In the genomic region with DNA sequence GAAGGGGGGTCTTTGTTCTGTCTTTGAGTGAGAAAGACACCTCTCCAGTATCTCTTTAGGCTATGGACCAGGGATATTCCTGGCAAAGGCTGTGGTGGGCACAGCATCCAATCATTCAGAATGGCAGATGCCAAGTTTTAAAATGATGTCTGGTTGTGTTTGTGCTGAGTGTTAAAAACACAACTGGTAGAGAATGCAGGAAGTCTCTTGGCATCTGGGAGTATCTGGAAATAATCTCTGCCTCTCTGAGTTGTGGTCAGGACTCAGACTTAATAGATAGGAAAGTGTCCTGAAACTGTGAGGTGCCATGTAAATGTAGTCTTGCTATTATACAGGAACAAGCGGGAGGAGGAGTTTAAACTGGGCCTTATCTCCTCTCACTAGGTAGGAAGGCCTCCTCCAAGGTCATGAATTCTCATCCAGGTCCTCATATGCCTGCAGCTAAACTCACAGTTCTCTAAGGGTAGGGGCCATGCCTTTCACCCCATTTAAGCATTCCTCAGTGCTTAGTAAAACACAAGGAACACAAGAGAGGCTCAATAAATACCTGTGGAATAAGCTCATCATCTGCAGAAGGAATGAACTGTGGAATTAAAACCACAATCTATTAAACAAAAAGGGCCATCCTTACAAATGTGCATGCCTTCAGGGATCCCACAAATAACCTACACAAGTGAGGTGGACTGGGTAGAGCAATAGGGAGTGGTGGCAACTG, we compare ENCODE assay signal across 14 cellular contexts.
DNase-seq lines count a peak whose midpoint lies in the region; ATAC-seq and TF ChIP-seq lines count a peak whose summit lies in the region.
"Had no signal": no experiment of that assay in that cellular context is flagged by ENCODE, and none has a peak within 500 bp of the region (broad histone marks: within the 10 kb centered on the region; RNA-seq: fewer than 3 reads in every experiment).

No MANE protein-coding gene starts in this region.

- POLR2A ChIA-PET in PC-3 (lab: Charles Lee; ENCODE audit: unreplicated experiment) = no interaction called here
- POLR2A ChIA-PET in naive thymus-derived CD8-positive, alpha-beta T cell (lab: Charles Lee) = no interaction called here

- ATAC-seq in PC-3 = peak; percentile 79
- no peak for ATAC-seq in HG03460 (IDR thresholded peaks at IDR 0.05; ENCODE audit: unreplicated experiment)
- ATAC-seq in HG03196 (IDR thresholded peaks at IDR 0.05; ENCODE audit: unreplicated experiment) = no peak
- no peak for ATAC-seq in naive thymus-derived CD8-positive, alpha-beta T cell
- no peak for ATAC-seq in effector memory CD8-positive, alpha-beta T cell (replicated peaks)
- ATAC-seq: esophagus mucosa had no signal

- peaks cover 0 to 12% (median 0%) of the 10 kb centered on the region in 5 donors for H3K27me3 Mint-ChIP-seq in naive thymus-derived CD8-positive, alpha-beta T cell
- no peaks in the 10 kb centered on the region for H3K27me3 Mint-ChIP-seq in effector memory CD8-positive, alpha-beta T cell

- H3K27ac ChIP-seq in PC-3 (ENCODE audit: low read length) (peak overlapping the region; percentile 97), epithelial cell of prostate (peak overlapping the region; percentile 79), osteoblast (ENCODE audit: low read depth, low read length) (peak overlapping the region; percentile 39)
- H3K27ac ChIP-seq: pancreas, WERI-Rb-1 had no signal

- peaks cover 71% of the 10 kb centered on the region for H3K4me1 ChIP-seq in PC-3 (ENCODE audit: insufficient read depth, low read length)
- H3K4me1 ChIP-seq in osteoblast (ENCODE audit: insufficient read depth, low read length) = peaks cover 22% of the 10 kb centered on the region
- H3K4me1 ChIP-seq: pancreas had no signal

- H3K9me3 ChIP-seq in PC-3 (ENCODE audit: low read length) (no peaks in the 10 kb centered on the region), osteoblast (ENCODE audit: low read depth, low read length) (no peaks in the 10 kb centered on the region)
- H3K9me3 ChIP-seq: pancreas had no signal

- H3K4me2 ChIP-seq in PC-3 (ENCODE audit: low read length) (peak overlapping the region; percentile 80), osteoblast (ENCODE audit: insufficient read depth, low read length) (peak overlapping the region; percentile 36)

- TSS peak; percentile 92 for BruUV-seq in PC-3 (replicated peaks; lab: Mats Ljungman, UMichigan)

- no peaks in the 10 kb centered on the region for H3K36me3 Mint-ChIP-seq in naive thymus-derived CD8-positive, alpha-beta T cell
- H3K36me3 Mint-ChIP-seq in effector memory CD8-positive, alpha-beta T cell (ENCODE audit: insufficient read depth) = no peaks in the 10 kb centered on the region

- no peaks in the 10 kb centered on the region for H3K79me2 ChIP-seq in PC-3 (ENCODE audit: low read length)
- no peaks in the 10 kb centered on the region for H3K79me2 ChIP-seq in osteoblast (ENCODE audit: insufficient read depth, low read length)

- H3K4me3 Mint-ChIP-seq in naive thymus-derived CD8-positive, alpha-beta T cell = no peak overlapping the region
- no peak overlapping the region for H3K4me3 Mint-ChIP-seq in effector memory CD8-positive, alpha-beta T cell

- H3K27ac Mint-ChIP-seq in naive thymus-derived CD8-positive, alpha-beta T cell = no peak overlapping the region
- no peak overlapping the region for H3K27ac Mint-ChIP-seq in effector memory CD8-positive, alpha-beta T cell

- H3K9me3 Mint-ChIP-seq in naive thymus-derived CD8-positive, alpha-beta T cell = peaks cover 0 to 8% (median 4%) of the 10 kb centered on the region in 9 donors
- peaks cover 6 to 9% of the 10 kb centered on the region in 2 donors for H3K9me3 Mint-ChIP-seq in effector memory CD8-positive, alpha-beta T cell

- DNase-seq in Daoy (ENCODE audit: low read depth) (peak; percentile 76), PC-3 (peak; percentile 91), epithelial cell of prostate (ENCODE audit: low read depth, low spot score) (peak; percentile 60), osteoblast (ENCODE audit: insufficient read length, low spot score, missing footprints) (no peak)
- no peak for DNase-seq in naive thymus-derived CD8-positive, alpha-beta T cell
- no peak for DNase-seq in effector memory CD8-positive, alpha-beta T cell
- DNase-seq: activated T-cell treated with anti-CD3 and anti-CD28 coated beads, Interleukin-2, amount 50 U/mL, for 1 hour; caudate nucleus; NCI-H446; pancreas had no signal

- H4K20me1 ChIP-seq in PC-3 (ENCODE audit: low read length) = no peaks in the 10 kb centered on the region
- H4K20me1 ChIP-seq in osteoblast (ENCODE audit: insufficient read depth, low read length) = no peaks in the 10 kb centered on the region

- TF ChIP-seq CTCF in PC-3 (conservative IDR thresholded peaks at IDR 0.05; ENCODE audit: low read depth, low read length) = no peak
- TF ChIP-seq CTCF in osteoblast (IDR thresholded peaks at IDR 0.05; ENCODE audit: extremely low read depth, low read depth, low read length) = no peak

- no peak overlapping the region for H2AFZ ChIP-seq in PC-3 (ENCODE audit: low read length)
- H2AFZ ChIP-seq in osteoblast (ENCODE audit: low read length) = no peak overlapping the region

- H3F3A ChIP-seq in PC-3 (ENCODE audit: low read length, unreplicated experiment) = peaks cover 6% of the 10 kb centered on the region

- H3K27me3 ChIP-seq in PC-3 (ENCODE audit: low read length) (no peaks in the 10 kb centered on the region), osteoblast (ENCODE audit: insufficient read depth, low read length) (no peaks in the 10 kb centered on the region)
- H3K27me3 ChIP-seq: pancreas had no signal

- H3K9me2 ChIP-seq in PC-3 (replicated peaks; ENCODE audit: low read length) = no peaks in the 10 kb centered on the region

- intact Hi-C loops in PC-3 (cut with micrococcal nuclease) = loop anchor here (2.0 kb wide), 1 partner anchor 45 kb away; no protein-coding TSS in a partner anchor

- CTCF ChIA-PET in PC-3 (lab: Charles Lee) = no interaction called here

- peak overlapping the region; percentile 76 for H3K9ac ChIP-seq in PC-3 (ENCODE audit: low read length)

- no peaks in the 10 kb centered on the region for H3K4me1 Mint-ChIP-seq in naive thymus-derived CD8-positive, alpha-beta T cell
- no peaks in the 10 kb centered on the region for H3K4me1 Mint-ChIP-seq in effector memory CD8-positive, alpha-beta T cell (ENCODE audit: low read depth in 2 of 2)

- H3K4me3 ChIP-seq in PC-3 (ENCODE audit: low read length) = peak overlapping the region; percentile 41; the same call in 1 of the 2 replicates
- no peak overlapping the region for H3K4me3 ChIP-seq in osteoblast (ENCODE audit: insufficient read depth, low read length)
- H3K4me3 ChIP-seq: pancreas had no signal

- H3K36me3 ChIP-seq in PC-3 (ENCODE audit: low read depth, low read length) (no peaks in the 10 kb centered on the region), osteoblast (ENCODE audit: insufficient read depth, low read length) (no peaks in the 10 kb centered on the region)
- H3K36me3 ChIP-seq: pancreas, WERI-Rb-1 had no signal

Comparison
In these comparisons a context has a peak if more than half of its experiments do, and no peak if none do; other contexts are left out.
1. DNase-seq: peak in Daoy (single experiment), PC-3 (single experiment) and epithelial cell of prostate (single experiment); none in osteoblast (single experiment), naive thymus-derived CD8-positive, alpha-beta T cell (0 of 10) and effector memory CD8-positive, alpha-beta T cell (0 of 3).
2. H3K27ac ChIP-seq: peak in every context shown above with its lines; median percentile 97 in PC-3; 79 in epithelial cell of prostate; 39 in osteoblast.